ENCODE assay signal across 13 cellular contexts in genomic region chr4:111512081-111512774, GRCh38.
A peak's percentile ranks its signal among the peaks of the same experiment; 100 is the strongest.
DNase-seq lines count a peak whose midpoint lies in the region; ATAC-seq and TF ChIP-seq lines count a peak whose summit lies in the region.
"Had no signal": no experiment of that assay in that cellular context is flagged by ENCODE, and none has a peak within 500 bp of the region (broad histone marks: within the 10 kb centered on the region; RNA-seq: fewer than 3 reads in every experiment).

No MANE protein-coding gene starts in this region.

- H4K8ac ChIP-seq in mesendoderm (ENCODE audit: low read depth, low read length), result no peak overlapping the region

- no peak overlapping the region for H2BK120ac ChIP-seq in mesendoderm (ENCODE audit: low read depth, low read length)

- H3K4me1 ChIP-seq in mesendoderm (ENCODE audit: control insufficient read depth, low read depth, low read length), result no peaks in the 10 kb centered on the region

- H3K27me3 Mint-ChIP-seq in chondrocyte (ENCODE audit: low read depth), result peaks cover 2% of the 10 kb centered on the region
- H3K27me3 Mint-ChIP-seq: brain had no signal

- H3K18ac ChIP-seq in mesendoderm (ENCODE audit: low read length), result no peak overlapping the region

- H3K9me3 Mint-ChIP-seq in chondrocyte (ENCODE audit: low read depth), result no peaks in the 10 kb centered on the region
- H3K9me3 Mint-ChIP-seq: brain had no signal

- H3K4me3 Mint-ChIP-seq in chondrocyte (ENCODE audit: unreplicated experiment), result no peak overlapping the region
- H3K4me3 Mint-ChIP-seq: brain had no signal

- H3K4me3 ChIP-seq in BJ (ENCODE audit: low read depth, low read length) (no peak overlapping the region), MG63 (no peak overlapping the region), mesendoderm (ENCODE audit: low read length) (no peak overlapping the region)

- CTCF ChIA-PET in BJ (lab: Yijun Ruan, JAX), result no interaction called here

- no peaks in the 10 kb centered on the region for H3K79me2 ChIP-seq in mesendoderm (ENCODE audit: control insufficient read depth, insufficient read depth, low read length)

- H3K36me3 ChIP-seq in BJ (ENCODE audit: control insufficient read depth, insufficient read depth, low read length) (no peaks in the 10 kb centered on the region), MG63 (no peaks in the 10 kb centered on the region), mesendoderm (ENCODE audit: control insufficient read depth, insufficient read depth, low read length) (no peaks in the 10 kb centered on the region)

- H3K27me3 ChIP-seq in BJ (ENCODE audit: control insufficient read depth, insufficient read depth, low read length) (no peaks in the 10 kb centered on the region), MG63 (no peaks in the 10 kb centered on the region), mesendoderm (ENCODE audit: insufficient read depth, low read length, poor library complexity) (no peaks in the 10 kb centered on the region)

- TF ChIP-seq CTCF in BJ (IDR thresholded peaks at IDR 0.05; ENCODE audit: insufficient read depth, low read depth, low read length), result no peak
- TF ChIP-seq CTCF in chondrocyte (IDR thresholded peaks at IDR 0.05), result no peak

- ATAC-seq in HG02763 (IDR thresholded peaks at IDR 0.05; ENCODE audit: unreplicated experiment), result no peak
- ATAC-seq: right cardiac atrium had no signal

- POLR2A ChIA-PET in BJ (lab: Charles Lee), result no interaction called here

- no peak overlapping the region for H4K5ac ChIP-seq in mesendoderm (ENCODE audit: low read length)

- no peaks in the 10 kb centered on the region for H3K9me3 ChIP-seq in MG63

- no peak overlapping the region for H3K56ac ChIP-seq in mesendoderm (ENCODE audit: low read length)

- no peak overlapping the region for H3K27ac ChIP-seq in mesendoderm (ENCODE audit: low read depth, low read length)

- no peaks in the 10 kb centered on the region for H3K36me3 Mint-ChIP-seq in chondrocyte (ENCODE audit: low read depth)
- H3K36me3 Mint-ChIP-seq: brain had no signal

- H3K4me2 ChIP-seq in mesendoderm (ENCODE audit: low read length), result no peak overlapping the region

- no peak overlapping the region for H3K4ac ChIP-seq in mesendoderm (ENCODE audit: low read depth, low read length)

- no peak overlapping the region for H2BK5ac ChIP-seq in mesendoderm (ENCODE audit: low read length)

- no peak overlapping the region for H3K9ac ChIP-seq in mesendoderm (ENCODE audit: low read length)

- H3K23ac ChIP-seq in mesendoderm (ENCODE audit: low read length), result no peak overlapping the region

- DNase-seq in BJ (ENCODE audit: low read depth) (peak; percentile 48), MG63 (peak; percentile 2), chondrocyte (ENCODE audit: low spot score) (no peak), mesendoderm (peak; percentile 24), NCI-H510A (lab: John Stamatoyannopoulos, UW) (no peak)
- DNase-seq in activated CD4-positive, alpha-beta T cell treated with anti-CD3 and anti-CD28 coated beads for 48 hours, result no peak
- no peak for DNase-seq in stimulated activated CD4-positive, alpha-beta T cell treated with anti-CD3 and anti-CD28 coated beads, Interleukin-4, amount 100 ng/mL, for 24 hours
- DNase-seq: Calu3, NCI-H748 treated with DMSO at 0.1 percent for 48 hours, right cardiac atrium, T-helper 9 cell had no signal

- peaks cover 14% of the 10 kb centered on the region for H3K4me1 Mint-ChIP-seq in chondrocyte (ENCODE audit: low read depth)
- H3K4me1 Mint-ChIP-seq: brain had no signal

- H2AK5ac ChIP-seq in mesendoderm (ENCODE audit: low read length), result no peak overlapping the region

- H3K79me1 ChIP-seq in mesendoderm (ENCODE audit: low read length), result no peaks in the 10 kb centered on the region

- H2BK15ac ChIP-seq in mesendoderm (replicated peaks; ENCODE audit: low read depth), result no peak overlapping the region

- H3K27ac Mint-ChIP-seq in chondrocyte (ENCODE audit: unreplicated experiment), result peak overlapping the region; percentile 58
- H3K27ac Mint-ChIP-seq: brain had no signal

- WGBS in mesendoderm (ENCODE audit: extremely low coverage, insufficient coverage, low lambda C conversion rate), result no CpG with 5 or more reads among the region's 5 CpGs

Comparison
In these comparisons a context has a peak if more than half of its experiments do, and no peak if none do; other contexts are left out.
1. DNase-seq: peak in BJ (single experiment), MG63 (single experiment) and mesendoderm (single experiment); none in chondrocyte (single experiment), NCI-H510A (single experiment), activated CD4-positive, alpha-beta T cell treated with anti-CD3 and anti-CD28 coated beads for 48 hours (single experiment) and stimulated activated CD4-positive, alpha-beta T cell treated with anti-CD3 and anti-CD28 coated beads, Interleukin-4, amount 100 ng/mL, for 24 hours (single experiment).